In the genomic region with DNA sequence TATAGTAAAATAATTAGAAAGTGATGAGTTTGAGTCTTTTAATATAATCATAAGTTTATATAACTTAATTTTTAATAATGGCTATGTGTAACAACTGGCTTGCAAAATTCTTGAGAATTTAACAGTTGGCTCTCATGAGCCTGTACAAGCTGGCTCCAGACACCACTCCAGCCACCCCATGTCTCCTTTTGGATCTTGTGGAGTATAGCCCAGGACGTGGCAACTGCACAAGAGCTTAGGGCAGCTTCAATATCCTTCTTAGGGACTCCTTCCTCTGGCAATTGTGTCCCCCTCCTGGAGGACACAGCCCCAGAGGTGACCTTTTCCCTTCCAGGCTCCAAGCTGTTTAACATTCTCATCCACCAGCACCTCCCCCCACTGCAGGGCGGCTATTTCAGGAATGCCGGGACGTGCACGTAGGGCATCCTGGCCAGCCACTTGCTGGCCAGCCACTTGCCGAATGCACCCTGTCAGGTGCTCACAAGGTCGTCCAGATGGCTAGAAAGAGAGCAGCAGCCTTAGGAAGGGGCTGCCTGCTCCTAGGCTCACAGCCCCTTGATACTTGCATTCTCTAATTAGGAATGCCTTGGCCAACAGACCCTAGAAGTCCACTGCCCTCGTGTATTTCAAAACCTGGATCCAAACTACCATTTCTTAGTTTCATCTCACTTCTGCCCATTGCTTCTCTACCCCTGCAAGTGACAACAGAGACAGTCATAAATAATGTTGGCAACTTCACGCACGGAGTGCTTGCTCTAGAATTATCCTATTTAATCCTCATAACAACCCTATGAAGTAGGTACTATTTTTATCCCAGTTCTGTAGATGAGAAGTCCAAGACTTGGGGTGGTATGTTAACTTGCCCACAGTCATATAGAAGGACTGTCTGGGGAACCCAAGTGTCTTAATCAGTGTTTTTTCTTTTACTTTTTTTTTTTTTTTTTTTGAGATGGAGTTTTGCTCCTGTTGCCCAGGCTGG, we compare ENCODE assay signal across 1 cellular context.
TF ChIP-seq lines count a peak whose summit lies in the region.

No MANE protein-coding gene starts in this region.

TF ChIP-seq in K562, 482 proteins besides CTCF, POLR2A, EP300 and RAD21 (continued from another document):
- no peak for TF ChIP-seq MCM2 (IDR thresholded peaks at IDR 0.05; ENCODE audit: low read depth)
- TF ChIP-seq TAF7 (tag; IDR thresholded peaks at IDR 0.05) = no peak
- no peak for TF ChIP-seq KLF10 (CRISPR knock-in tag; IDR thresholded peaks at IDR 0.05)
- peak; percentile 60 for TF ChIP-seq MEIS2 (IDR thresholded peaks at IDR 0.05; ENCODE audit: partially characterized antibody)
- no peak for TF ChIP-seq ZNF79 (CRISPR knock-in tag; IDR thresholded peaks at IDR 0.05; ENCODE audit: low read depth)
- TF ChIP-seq, protein P1, sequence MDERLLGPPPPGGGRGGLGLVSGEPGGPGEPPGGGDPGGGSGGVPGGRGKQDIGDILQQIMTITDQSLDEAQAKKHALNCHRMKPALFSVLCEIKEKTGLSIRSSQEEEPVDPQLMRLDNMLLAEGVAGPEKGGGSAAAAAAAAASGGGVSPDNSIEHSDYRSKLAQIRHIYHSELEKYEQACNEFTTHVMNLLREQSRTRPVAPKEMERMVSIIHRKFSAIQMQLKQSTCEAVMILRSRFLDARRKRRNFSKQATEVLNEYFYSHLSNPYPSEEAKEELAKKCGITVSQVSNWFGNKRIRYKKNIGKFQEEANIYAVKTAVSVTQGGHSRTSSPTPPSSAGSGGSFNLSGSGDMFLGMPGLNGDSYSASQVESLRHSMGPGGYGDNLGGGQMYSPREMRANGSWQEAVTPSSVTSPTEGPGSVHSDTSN (CRISPR knock-in tag; IDR thresholded peaks at IDR 0.05; ENCODE audit: low read depth) = no peak
- TF ChIP-seq, protein P1 (tag; conservative IDR thresholded peaks at IDR 0.05; ENCODE audit: low read depth) = peak; percentile 66
- TF ChIP-seq NFIX (CRISPR knock-in tag; IDR thresholded peaks at IDR 0.05; ENCODE audit: low read depth) = no peak
- TF ChIP-seq ZNF12 (CRISPR knock-in tag; IDR thresholded peaks at IDR 0.05) = no peak
- no peak for TF ChIP-seq GATAD2B (IDR thresholded peaks at IDR 0.05; ENCODE audit: borderline replicate concordance)
- TF ChIP-seq MTF1 (CRISPR knock-in tag; IDR thresholded peaks at IDR 0.05; ENCODE audit: borderline replicate concordance) = no peak
